ENCODE assay signal across 1 cellular context in the genomic region with DNA sequence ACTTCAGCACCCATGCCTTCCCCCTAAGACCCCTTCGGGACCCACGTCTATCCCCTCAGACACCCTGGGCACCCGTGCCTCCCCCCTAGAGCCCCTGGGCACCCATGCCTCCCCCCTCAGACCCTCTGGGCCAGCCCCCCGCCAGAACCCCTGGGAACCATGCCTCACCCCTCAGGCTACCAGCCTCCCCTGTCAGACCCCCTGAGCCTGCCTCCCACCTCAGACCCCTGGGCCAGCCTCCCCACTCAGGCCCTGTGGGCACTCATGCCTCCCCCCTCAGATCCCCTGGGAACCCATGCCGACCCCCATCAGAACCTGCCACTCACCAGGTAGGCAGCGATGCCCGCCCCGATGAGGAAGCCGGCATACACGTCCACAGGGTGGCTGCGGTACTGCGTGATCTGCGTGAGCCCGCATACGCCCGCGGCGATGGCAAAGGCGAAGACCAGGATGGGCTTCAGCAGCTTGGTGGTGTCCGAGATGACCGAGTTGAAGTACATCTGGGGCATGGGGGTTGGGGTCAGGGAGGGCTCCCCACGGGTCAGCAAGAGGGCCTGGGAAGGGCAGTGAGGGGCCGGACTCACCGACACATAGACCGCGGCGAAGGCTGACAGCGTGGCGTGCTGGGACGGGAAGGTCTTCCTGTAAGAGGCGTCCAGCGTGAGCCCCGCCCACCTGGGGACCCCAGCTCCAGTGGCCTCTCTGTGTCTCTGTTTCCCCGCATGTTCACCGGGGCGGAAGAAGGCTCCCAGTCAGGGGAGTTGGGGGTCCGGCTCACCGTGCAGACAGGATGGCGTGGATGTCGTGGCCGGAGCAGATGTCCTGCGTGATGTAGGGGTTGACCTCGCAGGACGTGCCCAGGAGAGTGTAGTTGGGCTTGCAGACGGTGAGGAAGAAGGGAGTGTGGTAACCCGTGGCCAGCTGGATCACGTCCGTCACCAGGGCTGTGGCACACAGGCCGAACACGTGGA.
TF ChIP-seq lines count a peak whose summit lies in the region.

No MANE protein-coding gene starts in this region.

TF ChIP-seq in endothelial cell of umbilical vein, 7 proteins besides CTCF, POLR2A, EP300 and RAD21:
- TF ChIP-seq EZH2 (IDR thresholded peaks at IDR 0.05; ENCODE audit: borderline replicate concordance, low read depth, low read length, severe bottlenecking), result no peak
TF ChIP-seq in endothelial cell of umbilical vein: peak in this region for 0.
